Comparison of ENCODE assay signal across 12 cellular contexts in genomic region chr6:160919713-160920112, GRCh38.
DNase-seq lines count a peak whose midpoint lies in the region; TF ChIP-seq lines count a peak whose summit lies in the region.
"Had no signal": no experiment of that assay in that cellular context is flagged by ENCODE, and none has a peak within 500 bp of the region (broad histone marks: within the 10 kb centered on the region; RNA-seq: fewer than 3 reads in every experiment).

No MANE protein-coding gene starts in this region.

- no peak for TF ChIP-seq CTCF in choroid plexus epithelial cell (conservative IDR thresholded peaks at IDR 0.05; ENCODE audit: low read depth, low read length)
- no peak for TF ChIP-seq CTCF in tibial artery (IDR thresholded peaks at IDR 0.05)

- no peaks in the 10 kb centered on the region for H3K9me3 ChIP-seq in tibial artery

- no peaks in the 10 kb centered on the region for H3K36me3 ChIP-seq in tibial artery
- H3K36me3 ChIP-seq: spleen had no signal

- intact Hi-C loops in tibial artery (cut with DNase I; ENCODE audit: low total_unique reads), result no loop called here

- H3K4me1 ChIP-seq in tibial artery, result peaks cover 0 to 12% (median 4%) of the 10 kb centered on the region in 4 donors
- H3K4me1 ChIP-seq: spleen had no signal

- H3K27me3 ChIP-seq in tibial artery, result no peaks in the 10 kb centered on the region
- H3K27me3 ChIP-seq: spleen had no signal

- DNase-seq in EH (ENCODE audit: low read depth), result peak; percentile 85
- peak; percentile 88 for DNase-seq in M059J (ENCODE audit: low read depth)
- DNase-seq in choroid plexus epithelial cell (ENCODE audit: low read depth), result peak; percentile 91
- DNase-seq in myocyte (ENCODE audit: low read depth), result peak; percentile 52
- no peak for DNase-seq in tibial artery
- DNase-seq in superior temporal gyrus (ENCODE audit: extremely low spot score), result no peak
- DNase-seq in LoVo (ENCODE audit: low spot score), result no peak
- DNase-seq in SIG-M5 treated with dmso at 0.1 percent for 504 hours (lab: John Stamatoyannopoulos, UW; ENCODE audit: unreplicated experiment), result no peak
- DNase-seq: activated effector memory CD4-positive, alpha-beta T cell treated with Interleukin-2 at 50 U/mL for 16 hours; NCI-H526 treated with DMSO at 0.1 percent for 48 hours; spleen; stimulated activated naive B cell treated with anti-CD40 and anti-IgM and Interleukin-4, amounts not matched to agents 10 μg/mL and 1 μg/mL and 100 μg/mL, for 72 hours had no signal

- no peak overlapping the region for H3K4me3 ChIP-seq in choroid plexus epithelial cell (ENCODE audit: low read depth, low read length)
- H3K4me3 ChIP-seq in tibial artery, result no peak overlapping the region
- H3K4me3 ChIP-seq: spleen had no signal

- no peak overlapping the region for H3K27ac ChIP-seq in tibial artery
- H3K27ac ChIP-seq: spleen had no signal

Comparison
In these comparisons a context has a peak if more than half of its experiments do, and no peak if none do; other contexts are left out.
1. DNase-seq: peak in EH (single experiment), M059J (single experiment), choroid plexus epithelial cell (single experiment) and myocyte (single experiment); none in tibial artery (0 of 2), superior temporal gyrus (single experiment), LoVo (single experiment) and SIG-M5 treated with dmso at 0.1 percent for 504 hours (single experiment).